ENCODE assay signal across 8 cellular contexts in the genomic region with DNA sequence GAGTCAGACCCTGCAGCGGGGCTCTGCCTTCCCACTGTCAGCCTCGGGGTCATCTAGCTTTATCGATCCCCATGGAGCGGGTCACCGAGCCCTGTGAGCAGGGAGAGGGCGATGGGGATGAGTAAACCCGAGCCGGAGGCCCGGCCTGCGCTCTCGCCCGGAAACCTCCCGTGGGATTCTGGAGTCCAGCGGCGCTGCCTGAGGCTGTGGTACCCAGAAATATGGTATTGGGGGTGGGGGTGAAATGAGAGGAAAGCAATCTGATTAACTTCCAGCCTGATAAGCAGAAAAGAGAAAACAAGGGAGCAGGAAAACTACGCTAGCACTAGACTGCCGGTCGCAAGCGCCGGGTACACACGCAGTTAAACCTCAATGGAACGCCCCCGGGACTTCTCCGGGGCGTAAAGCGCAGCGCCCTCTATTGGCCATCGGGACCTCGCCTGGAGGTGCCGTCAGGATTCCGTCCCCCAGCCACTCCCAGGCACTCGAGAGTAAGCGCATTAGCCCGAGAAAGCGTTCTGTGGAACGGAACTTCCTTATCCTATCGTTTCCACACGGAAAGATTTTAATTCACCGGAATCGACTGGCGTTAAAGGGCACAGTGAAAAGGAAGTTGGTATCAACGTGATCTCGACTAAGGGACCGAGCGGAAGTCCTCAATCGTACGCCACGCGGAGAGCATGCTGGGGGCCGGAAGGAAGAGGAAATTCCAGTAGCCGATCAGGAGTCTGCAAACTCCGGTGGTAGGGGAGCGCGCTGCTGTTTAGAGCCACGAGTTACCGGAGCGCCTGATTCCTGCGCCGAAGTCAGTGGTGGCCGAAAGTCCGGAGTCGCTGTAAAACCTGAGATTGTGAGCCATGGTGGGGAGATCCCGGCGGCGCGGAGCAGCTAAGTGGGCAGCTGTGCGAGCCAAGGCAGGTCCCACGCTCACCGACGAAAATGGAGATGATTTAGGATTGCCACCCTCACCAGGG. TPM values are rescaled to one million over a fixed set of nuclear protein-coding genes. Genes with fewer than 3 reads are reported as not detected.
DNase-seq lines count a peak whose midpoint lies in the region; ATAC-seq and TF ChIP-seq lines count a peak whose summit lies in the region.

TSS of gene UTP3 (plus strand) at position 712 of the 974 bp plus-strand sequence. CDS start at position 858, 146 bp downstream.

- intact Hi-C loops in activated CD4-positive, alpha-beta memory T cell treated with anti-CD3 and anti-CD28 coated beads for 36 hours (cut with micrococcal nuclease) = loop anchor here (1.0 to 2.0 kb wide), 11 partner anchors 16 to 317 kb away; partner anchors contain the start of genes DCK, GRSF1 and MOB1B
- intact Hi-C loops in dorsolateral prefrontal cortex (cut with DNase I) (loop anchor here (2.0 to 5.0 kb wide), 6 partner anchors 17 to 304 kb away; partner anchors contain the start of genes GRSF1 (in 2 of the 2), RUFY3 (in 2 of the 2) and DCK (in 1 of the 2)), right lobe of liver (cut with DNase I) (no loop called here)

- peak within 1 kb of the TSS; percentile 95 for H3K27ac ChIP-seq in CD4-positive, CD25-positive, alpha-beta regulatory T cell (ENCODE audit: insufficient read depth, low read length, poor library complexity, severe bottlenecking)
- H3K27ac ChIP-seq in dorsolateral prefrontal cortex (peak within 1 kb of the TSS; percentile 67 to 99 (median 94)), right lobe of liver (peak within 1 kb of the TSS; percentile 79 to 91 (median 90))

- CTCF ChIA-PET in activated CD4-positive, alpha-beta memory T cell treated with anti-CD3 and anti-CD28 coated beads for 36 hours (lab: Charles Lee) = interaction anchor here (0.6 to 2.3 kb wide), 14 partner anchors 9 to 214 kb away, joined by 3 to 23 read pairs (median 4); partner anchors contain the start of gene MOB1B

- peaks cover 0 to 4% (median 0%) of the 10 kb centered on the region in 7 donors for H3K9me3 Mint-ChIP-seq in CD4-positive, CD25-positive, alpha-beta regulatory T cell
- no peaks in the 10 kb centered on the region for H3K9me3 Mint-ChIP-seq in activated CD4-positive, alpha-beta memory T cell treated with anti-CD3 and anti-CD28 coated beads for 36 hours

- no peaks in the 10 kb centered on the region for H3K36me3 ChIP-seq in CD4-positive, CD25-positive, alpha-beta regulatory T cell (ENCODE audit: control insufficient read depth, insufficient read depth, low read length)
- H3K36me3 ChIP-seq in right lobe of liver = no peaks in the 10 kb centered on the region

- H3K36me3 Mint-ChIP-seq in CD4-positive, CD25-positive, alpha-beta regulatory T cell = peaks cover 20% of the 10 kb centered on the region
- peaks cover 29% of the 10 kb centered on the region for H3K36me3 Mint-ChIP-seq in activated CD4-positive, alpha-beta memory T cell treated with anti-CD3 and anti-CD28 coated beads for 36 hours

- H3K4me1 ChIP-seq in CD4-positive, CD25-positive, alpha-beta regulatory T cell (ENCODE audit: control insufficient read depth, insufficient read depth, low read length, poor library complexity, severe bottlenecking) = peaks cover 23% of the 10 kb centered on the region
- H3K4me1 ChIP-seq in right lobe of liver = peaks cover 0 to 32% (median 13%) of the 10 kb centered on the region in 4 donors

- POLR2A ChIA-PET in activated CD4-positive, alpha-beta memory T cell treated with anti-CD3 and anti-CD28 coated beads for 36 hours (lab: Charles Lee) = interaction anchor here (0.6 to 2.2 kb wide), 7 partner anchors 16 to 305 kb away, joined by 3 to 14 read pairs (median 5); partner anchors contain the start of genes DCK and GRSF1

- peaks cover 6% of the 10 kb centered on the region for H3K27me3 Mint-ChIP-seq in CD4-positive, CD25-positive, alpha-beta regulatory T cell
- no peaks in the 10 kb centered on the region for H3K27me3 Mint-ChIP-seq in activated CD4-positive, alpha-beta memory T cell treated with anti-CD3 and anti-CD28 coated beads for 36 hours

- peak; percentile 81 to 95 (median 90) for DNase-seq in CD4-positive, CD25-positive, alpha-beta regulatory T cell
- DNase-seq in NCI-H82 (lab: John Stamatoyannopoulos, UW) (peak; percentile 98), dorsolateral prefrontal cortex (peak; percentile 90 to 96 (median 94)), right lobe of liver (peak; percentile 94 to 96 (median 95))
- peak; percentile 96 for DNase-seq in activated CD4-positive, alpha-beta memory T cell treated with anti-CD3 and anti-CD28 coated beads for 36 hours
- DNase-seq in stimulated activated CD4-positive, alpha-beta T cell treated with anti-CD3 and anti-CD28 coated beads, Interleukin-4, amount 100 ng/mL, for 48 hours (ENCODE audit: low read depth in 2 of 2) = peak; percentile 91 to 92

- H3K4me3 Mint-ChIP-seq in CD4-positive, CD25-positive, alpha-beta regulatory T cell = peak within 1 kb of the TSS; percentile 95 to 100 (median 99)
- peak within 1 kb of the TSS; percentile 99 for H3K4me3 Mint-ChIP-seq in activated CD4-positive, alpha-beta memory T cell treated with anti-CD3 and anti-CD28 coated beads for 36 hours

- H3K27ac Mint-ChIP-seq in CD4-positive, CD25-positive, alpha-beta regulatory T cell = peak within 1 kb of the TSS; percentile 99 to 100 (median 100)
- peak within 1 kb of the TSS; percentile 97 for H3K27ac Mint-ChIP-seq in activated CD4-positive, alpha-beta memory T cell treated with anti-CD3 and anti-CD28 coated beads for 36 hours

- peaks cover 2% of the 10 kb centered on the region for H3K27me3 ChIP-seq in CD4-positive, CD25-positive, alpha-beta regulatory T cell (ENCODE audit: control insufficient read depth, insufficient read depth, low read length)
- no peaks in the 10 kb centered on the region for H3K27me3 ChIP-seq in dorsolateral prefrontal cortex
- H3K27me3 ChIP-seq in right lobe of liver = no peaks in the 10 kb centered on the region

- peak; percentile 71 for TF ChIP-seq POLR2A in right lobe of liver (IDR thresholded peaks at IDR 0.05)

- peak; percentile 88 to 90 for ATAC-seq in CD4-positive, CD25-positive, alpha-beta regulatory T cell (ENCODE audit: low read depth in 2 of 2)
- ATAC-seq in GM19395 (IDR thresholded peaks at IDR 0.05; ENCODE audit: unreplicated experiment) (peak; percentile 95), HG03571 (IDR thresholded peaks at IDR 0.05; ENCODE audit: unreplicated experiment) (peak; percentile 94), right lobe of liver (peak; percentile 95 to 99 (median 96))

- TF ChIP-seq CTCF in dorsolateral prefrontal cortex (IDR thresholded peaks at IDR 0.05 in 54 of 56, conservative IDR thresholded peaks at IDR 0.05 in 2 of 56; ENCODE audit: low read depth in 1 of 56, partially characterized antibody in 56 of 56) (peak; percentile 87 to 100 (median 97)), right lobe of liver (IDR thresholded peaks at IDR 0.05) (peak; percentile 94 to 100 (median 99))

- peak within 1 kb of the TSS; percentile 94 for H3K4me3 ChIP-seq in CD4-positive, CD25-positive, alpha-beta regulatory T cell (ENCODE audit: low read depth, low read length)
- H3K4me3 ChIP-seq in dorsolateral prefrontal cortex (peak within 1 kb of the TSS; percentile 62 to 99 (median 93)), right lobe of liver (peak within 1 kb of the TSS; percentile 74 to 92 (median 87))

- H3K9me3 ChIP-seq in CD4-positive, CD25-positive, alpha-beta regulatory T cell (ENCODE audit: control insufficient read depth in 2 of 2, low read length in 2 of 2) = no peaks in the 10 kb centered on the region
- H3K9me3 ChIP-seq in right lobe of liver = no peaks in the 10 kb centered on the region

- peaks cover 15 to 42% (median 27%) of the 10 kb centered on the region in 4 donors for H3K4me1 Mint-ChIP-seq in CD4-positive, CD25-positive, alpha-beta regulatory T cell
- H3K4me1 Mint-ChIP-seq in activated CD4-positive, alpha-beta memory T cell treated with anti-CD3 and anti-CD28 coated beads for 36 hours (ENCODE audit: low read depth) = peaks cover 33% of the 10 kb centered on the region

- WGBS in right lobe of liver (ENCODE audit: insufficient coverage, low coverage, low lambda C conversion rate, missing lambda C conversion rate) = 1% methylated on average over 45 of the region's 70 CpGs

RNA-seq across cellular contexts. Expression of gene UTP3, which starts in this region (rescaled TPM):
- total RNA-seq in CD4-positive, CD25-positive, alpha-beta regulatory T cell = 17.5 TPM
- polyA plus RNA-seq in CD4-positive, CD25-positive, alpha-beta regulatory T cell = 10 to 100 TPM in 3 of 4 donors, 1 to 10 TPM in 1; 8.8 to 13.7 (median 12.1) TPM
- 10 to 100 TPM; 33.6 to 35.5 TPM for total RNA-seq in activated CD4-positive, alpha-beta memory T cell treated with anti-CD3 and anti-CD28 coated beads for 36 hours
- total RNA-seq in dorsolateral prefrontal cortex (10 to 100 TPM; 13.8 to 28.6 (median 21.3) TPM), right lobe of liver (10 to 100 TPM; 10.2 to 22.3 (median 14.0) TPM)

Comparison
In these comparisons a context has a peak if more than half of its experiments do, and no peak if none do; other contexts are left out.
1. Peak in every context shown above with its lines: DNase-seq, ATAC-seq, H3K4me3 ChIP-seq and H3K27ac ChIP-seq.
2. intact Hi-C loops: an anchor here in activated CD4-positive, alpha-beta memory T cell treated with anti-CD3 and anti-CD28 coated beads for 36 hours (1.0 to 2.0 kb wide) and dorsolateral prefrontal cortex (2.0 to 5.0 kb wide); none called in right lobe of liver.